In genomic region chr11:62545437-62546243, GRCh38 we compare ENCODE assay signal across 1 cellular context.
TF ChIP-seq lines count a peak whose summit lies in the region.

No MANE protein-coding gene starts in this region.

TF ChIP-seq in HepG2, 621 proteins besides CTCF, POLR2A, EP300 and RAD21 (continues in another document):
- peak; percentile 83 for TF ChIP-seq TEAD3 (CRISPR knock-in tag; optimal IDR thresholded peaks at IDR 0.05; ENCODE audit: borderline replicate concordance)
- TF ChIP-seq ZNF205 (CRISPR knock-in tag; IDR thresholded peaks at IDR 0.05), result 0 out of 2 replicates have a peak, but pooled peaks have one; percentile 28
- TF ChIP-seq ELF3 (CRISPR knock-in tag; IDR thresholded peaks at IDR 0.05), result no peak
- peak; percentile 71 for TF ChIP-seq ZNF746 (CRISPR knock-in tag; IDR thresholded peaks at IDR 0.05)
- peak; percentile 74 for TF ChIP-seq SALL1 (CRISPR knock-in tag; IDR thresholded peaks at IDR 0.05)
- TF ChIP-seq GABPB1 (CRISPR knock-in tag; IDR thresholded peaks at IDR 0.05), result peak; percentile 69
- peak; percentile 59 for TF ChIP-seq ETV5 (CRISPR knock-in tag; IDR thresholded peaks at IDR 0.05; ENCODE audit: borderline replicate concordance)
- TF ChIP-seq U2AF1 (optimal IDR thresholded peaks at IDR 0.05; ENCODE audit: low read depth, low read length), result no peak
- TF ChIP-seq TAF15 (IDR thresholded peaks at IDR 0.05; ENCODE audit: low read depth, low read length, poor library complexity, severe bottlenecking), result peak; percentile 41
- no peak for TF ChIP-seq ZBTB40 (IDR thresholded peaks at IDR 0.05)
- peak; percentile 35 for TF ChIP-seq ZBTB40 (CRISPR knock-in tag; IDR thresholded peaks at IDR 0.05)
- no peak for TF ChIP-seq SRSF4 (IDR thresholded peaks at IDR 0.05; ENCODE audit: low read depth, low read length, poor library complexity, severe bottlenecking)
- no peak for TF ChIP-seq ZNF431 (CRISPR knock-in tag; IDR thresholded peaks at IDR 0.05; ENCODE audit: borderline replicate concordance, low read depth)
- TF ChIP-seq ZNF441 (CRISPR knock-in tag; IDR thresholded peaks at IDR 0.05; ENCODE audit: borderline replicate concordance), result peak; percentile 50; the same call in 1 of the 2 replicates
- no peak for TF ChIP-seq REXO4 (CRISPR knock-in tag; IDR thresholded peaks at IDR 0.05; ENCODE audit: borderline replicate concordance)
- no peak for TF ChIP-seq PRDM4 (CRISPR knock-in tag; IDR thresholded peaks at IDR 0.05; ENCODE audit: borderline replicate concordance)
- TF ChIP-seq ZNF780A (CRISPR knock-in tag; IDR thresholded peaks at IDR 0.05), result no peak
- 0 out of 2 replicates have a peak, but pooled peaks have one; percentile 16 for TF ChIP-seq ZNF737 (CRISPR knock-in tag; IDR thresholded peaks at IDR 0.05; ENCODE audit: borderline replicate concordance)
- TF ChIP-seq RXRA (CRISPR knock-in tag; IDR thresholded peaks at IDR 0.05), result 0 out of 2 replicates have a peak, but pooled peaks have one; percentile 12
- TF ChIP-seq ZKSCAN1 (IDR thresholded peaks at IDR 0.05; ENCODE audit: low read length), result no peak
- TF ChIP-seq FOXO4 (CRISPR knock-in tag; conservative IDR thresholded peaks at IDR 0.05), result 0 out of 2 replicates have a peak, but pooled peaks have one; percentile 66
- TF ChIP-seq ZSCAN20 (CRISPR knock-in tag; IDR thresholded peaks at IDR 0.05; ENCODE audit: borderline replicate concordance), result no peak
- 0 out of 2 replicates have a peak, but pooled peaks have one; percentile 44 for TF ChIP-seq HDAC2 (CRISPR knock-in tag; IDR thresholded peaks at IDR 0.05)
- TF ChIP-seq STAG1 (CRISPR knock-in tag; IDR thresholded peaks at IDR 0.05), result peak; percentile 33; the same call in 1 of the 2 replicates
- TF ChIP-seq ZNF263 (CRISPR knock-in tag; IDR thresholded peaks at IDR 0.05), result peak; percentile 98
- peak; percentile 34; the same call in 1 of the 2 replicates for TF ChIP-seq PPARG (CRISPR knock-in tag; conservative IDR thresholded peaks at IDR 0.05)
- TF ChIP-seq NAIF1 (CRISPR knock-in tag; IDR thresholded peaks at IDR 0.05; ENCODE audit: borderline replicate concordance), result 0 out of 2 replicates have a peak, but pooled peaks have one; percentile 57
- TF ChIP-seq ZNF430 (CRISPR knock-in tag; IDR thresholded peaks at IDR 0.05), result peak; percentile 65; the same call in 1 of the 2 replicates
- TF ChIP-seq BCL6 (CRISPR knock-in tag; IDR thresholded peaks at IDR 0.05), result 0 out of 2 replicates have a peak, but pooled peaks have one; percentile 27
- TF ChIP-seq HDAC6 (IDR thresholded peaks at IDR 0.05; ENCODE audit: low read depth, low read length), result no peak
- peak; percentile 62 for TF ChIP-seq RBM39 (IDR thresholded peaks at IDR 0.05; ENCODE audit: low read depth, low read length, poor library complexity, severe bottlenecking)
- no peak for TF ChIP-seq MYNN (CRISPR knock-in tag; IDR thresholded peaks at IDR 0.05; ENCODE audit: low read depth)
- peak; percentile 82 for TF ChIP-seq ZNF883 (CRISPR knock-in tag; IDR thresholded peaks at IDR 0.05; ENCODE audit: not compliant biosample characterization)
- peak; percentile 39; the same call in 1 of the 2 replicates for TF ChIP-seq ZNF414 (CRISPR knock-in tag; IDR thresholded peaks at IDR 0.05)
- 0 out of 2 replicates have a peak, but pooled peaks have one; percentile 48 for TF ChIP-seq ZNF713 (CRISPR knock-in tag; IDR thresholded peaks at IDR 0.05)
- TF ChIP-seq ISL2 (CRISPR knock-in tag; IDR thresholded peaks at IDR 0.05), result no peak
- TF ChIP-seq THRA (CRISPR knock-in tag; IDR thresholded peaks at IDR 0.05; ENCODE audit: borderline replicate concordance), result 0 out of 2 replicates have a peak, but pooled peaks have one; percentile 44
- TF ChIP-seq ZNF644 (CRISPR knock-in tag; IDR thresholded peaks at IDR 0.05; ENCODE audit: low read depth), result no peak
- TF ChIP-seq ATF5 (CRISPR knock-in tag; IDR thresholded peaks at IDR 0.05; ENCODE audit: low read depth), result no peak
- no peak for TF ChIP-seq NONO (IDR thresholded peaks at IDR 0.05)
- TF ChIP-seq NONO (CRISPR knock-in tag; conservative IDR thresholded peaks at IDR 0.05), result peak; percentile 70
- no peak; the same call in 1 of the 2 replicates for TF ChIP-seq STAT6 (CRISPR knock-in tag; IDR thresholded peaks at IDR 0.05; ENCODE audit: borderline replicate concordance)
